19 cellular contexts compared by ENCODE assay signal in genomic region chr11:113736323-113736722, GRCh38. TPM values are rescaled to one million over a fixed set of nuclear protein-coding genes. Genes with fewer than 3 reads are reported as not detected.
DNase-seq lines count a peak whose midpoint lies in the region; ATAC-seq, FAIRE-seq and TF ChIP-seq lines count a peak whose summit lies in the region.
"Had no signal": no experiment of that assay in that cellular context is flagged by ENCODE, and none has a peak within 500 bp of the region (broad histone marks: within the 10 kb centered on the region; RNA-seq: fewer than 3 reads in every experiment).

No MANE protein-coding gene starts in this region.

- POLR2A ChIA-PET in activated CD4-positive, alpha-beta T cell treated with anti-CD3 and anti-CD28 coated beads for 36 hours (lab: Charles Lee): no interaction called here

- no peak overlapping the region for H3K27ac Mint-ChIP-seq in activated CD4-positive, alpha-beta T cell treated with anti-CD3 and anti-CD28 coated beads for 36 hours
- H3K27ac Mint-ChIP-seq in activated naive CD4-positive, alpha-beta T cell treated with anti-CD3 and anti-CD28 coated beads, Interleukin-2, amount 50 U/mL, for 72 hours: no peak overlapping the region
- no peak overlapping the region for H3K27ac Mint-ChIP-seq in astrocyte (ENCODE audit: unreplicated experiment)
- no peak overlapping the region for H3K27ac Mint-ChIP-seq in stimulated activated effector memory CD8-positive, alpha-beta T cell treated with anti-CD3 and anti-CD28 coated beads, Interleukin-12 subunit alpha, Interleukin-12 subunit beta, amount 100 ng/mL, for 72 hours
- H3K27ac Mint-ChIP-seq: CD14-positive monocyte; CD8-positive, alpha-beta T cell; H9 had no signal

- no peak overlapping the region for H2AFZ ChIP-seq in astrocyte (ENCODE audit: low read depth, low read length)

- no peaks in the 10 kb centered on the region for H3K27me3 Mint-ChIP-seq in activated CD4-positive, alpha-beta T cell treated with anti-CD3 and anti-CD28 coated beads for 36 hours
- no peaks in the 10 kb centered on the region for H3K27me3 Mint-ChIP-seq in astrocyte (ENCODE audit: low read depth, unreplicated experiment)

- no peaks in the 10 kb centered on the region for H4K20me1 ChIP-seq in astrocyte (ENCODE audit: insufficient read depth, low read length)

- peaks cover 49% of the 10 kb centered on the region for H3K36me3 ChIP-seq in astrocyte (ENCODE audit: insufficient read depth, low read length)

- no peak overlapping the region for H3K9ac ChIP-seq in astrocyte (ENCODE audit: low read length)

- intact Hi-C loops in activated CD4-positive, alpha-beta T cell treated with anti-CD3 and anti-CD28 coated beads for 36 hours (cut with DNase I, micrococcal nuclease): no loop called here

- CTCF ChIA-PET in activated CD4-positive, alpha-beta T cell treated with anti-CD3 and anti-CD28 coated beads for 36 hours (lab: Charles Lee): no interaction called here

- H3K9me3 ChIP-seq in astrocyte (ENCODE audit: insufficient read depth, low read depth, low read length): no peaks in the 10 kb centered on the region

- no peaks in the 10 kb centered on the region for H3K4me1 ChIP-seq in astrocyte (ENCODE audit: insufficient read depth, low read length)

- H3K4me3 Mint-ChIP-seq in activated CD4-positive, alpha-beta T cell treated with anti-CD3 and anti-CD28 coated beads for 36 hours: no peak overlapping the region
- no peak overlapping the region for H3K4me3 Mint-ChIP-seq in astrocyte (ENCODE audit: unreplicated experiment)
- no peak overlapping the region for H3K4me3 Mint-ChIP-seq in stimulated activated effector memory CD8-positive, alpha-beta T cell treated with anti-CD3 and anti-CD28 coated beads, Interleukin-12 subunit alpha, Interleukin-12 subunit beta, amount 100 ng/mL, for 72 hours
- H3K4me3 Mint-ChIP-seq: CD14-positive monocyte; CD8-positive, alpha-beta T cell; H9 had no signal

- H3K27ac ChIP-seq in astrocyte (ENCODE audit: low read depth, low read length): no peak overlapping the region
- H3K27ac ChIP-seq: 22Rv1 had no signal

- H3K4me1 Mint-ChIP-seq in activated CD4-positive, alpha-beta T cell treated with anti-CD3 and anti-CD28 coated beads for 36 hours: peaks cover 7% of the 10 kb centered on the region
- no peaks in the 10 kb centered on the region for H3K4me1 Mint-ChIP-seq in astrocyte (ENCODE audit: low read depth, unreplicated experiment)
- H3K4me1 Mint-ChIP-seq in stimulated activated effector memory CD8-positive, alpha-beta T cell treated with anti-CD3 and anti-CD28 coated beads, Interleukin-12 subunit alpha, Interleukin-12 subunit beta, amount 100 ng/mL, for 72 hours: no peaks in the 10 kb centered on the region
- H3K4me1 Mint-ChIP-seq: CD14-positive monocyte, H9 had no signal

- peak; percentile 94 for ATAC-seq in activated CD4-positive, alpha-beta T cell treated with anti-CD3 and anti-CD28 coated beads for 36 hours
- ATAC-seq in activated naive CD4-positive, alpha-beta T cell treated with anti-CD3 and anti-CD28 coated beads, Interleukin-2, amount 50 U/mL, for 72 hours: peak; percentile 92 to 96
- ATAC-seq in stimulated activated effector memory CD8-positive, alpha-beta T cell treated with anti-CD3 and anti-CD28 coated beads, Interleukin-12 subunit alpha, Interleukin-12 subunit beta, amount 100 ng/mL, for 72 hours: peak; percentile 88
- ATAC-seq: CD8-positive, alpha-beta T cell had no signal

- DNase-seq in activated CD4-positive, alpha-beta T cell treated with anti-CD3 and anti-CD28 coated beads for 36 hours: no peak
- DNase-seq in activated CD4-positive, alpha-beta T cell treated with anti-CD3 and anti-CD28 coated beads for 4 hours: no peak
- no peak for DNase-seq in activated naive CD4-positive, alpha-beta T cell treated with anti-CD3 and anti-CD28 coated beads, Interleukin-2, amount 50 U/mL, for 72 hours (ENCODE audit: low spot score in 2 of 2)
- DNase-seq in activated naive CD4-positive, alpha-beta T cell treated with anti-CD3 and anti-CD28 coated beads, Interleukin-2, amount 50 U/mL, for 16 hours: no peak
- peak; percentile 13 for DNase-seq in astrocyte (ENCODE audit: low read depth)
- DNase-seq in stimulated activated effector memory CD8-positive, alpha-beta T cell treated with anti-CD3 and anti-CD28 coated beads, Interleukin-12 subunit alpha, Interleukin-12 subunit beta, amount 100 ng/mL, for 72 hours (ENCODE audit: low spot score in 2 of 2): no peak
- no peak for DNase-seq in DMS 273 (lab: John Stamatoyannopoulos, UW; ENCODE audit: unreplicated experiment)
- no peak for DNase-seq in hippocampal formation (lab: John Stamatoyannopoulos, UW)
- DNase-seq: CD8-positive, alpha-beta T cell; COR-L47; GF-D8; GOT3; H9 had no signal

- no peak for FAIRE-seq in astrocyte (lab: Jason Lieb, UNC)
- FAIRE-seq: D721Med, GM19239 had no signal

- H3K79me2 ChIP-seq in astrocyte (ENCODE audit: insufficient read depth, low read length): no peaks in the 10 kb centered on the region

- TF ChIP-seq CTCF in astrocyte (IDR thresholded peaks at IDR 0.05; ENCODE audit: insufficient read depth, low read depth, low read length): no peak

- H3K4me3 ChIP-seq in astrocyte (ENCODE audit: insufficient read depth, low read depth, low read length): no peak overlapping the region

- no peak overlapping the region for H3K4me2 ChIP-seq in astrocyte (ENCODE audit: low read length)

- H3K9me3 Mint-ChIP-seq in activated CD4-positive, alpha-beta T cell treated with anti-CD3 and anti-CD28 coated beads for 36 hours (ENCODE audit: low read depth): no peaks in the 10 kb centered on the region
- no peaks in the 10 kb centered on the region for H3K9me3 Mint-ChIP-seq in activated naive CD4-positive, alpha-beta T cell treated with anti-CD3 and anti-CD28 coated beads, Interleukin-2, amount 50 U/mL, for 72 hours
- H3K9me3 Mint-ChIP-seq in astrocyte (ENCODE audit: unreplicated experiment): no peaks in the 10 kb centered on the region
- no peaks in the 10 kb centered on the region for H3K9me3 Mint-ChIP-seq in stimulated activated effector memory CD8-positive, alpha-beta T cell treated with anti-CD3 and anti-CD28 coated beads, Interleukin-12 subunit alpha, Interleukin-12 subunit beta, amount 100 ng/mL, for 72 hours
- H3K9me3 Mint-ChIP-seq: CD14-positive monocyte; CD8-positive, alpha-beta T cell; H9 had no signal

- peaks cover 50% of the 10 kb centered on the region for H3K36me3 Mint-ChIP-seq in activated CD4-positive, alpha-beta T cell treated with anti-CD3 and anti-CD28 coated beads for 36 hours (ENCODE audit: low read depth)
- peaks cover 11 to 21% of the 10 kb centered on the region in 2 donors for H3K36me3 Mint-ChIP-seq in activated naive CD4-positive, alpha-beta T cell treated with anti-CD3 and anti-CD28 coated beads, Interleukin-2, amount 50 U/mL, for 72 hours
- H3K36me3 Mint-ChIP-seq in astrocyte (ENCODE audit: low read depth, unreplicated experiment): peaks cover 2% of the 10 kb centered on the region
- peaks cover 97% of the 10 kb centered on the region for H3K36me3 Mint-ChIP-seq in stimulated activated effector memory CD8-positive, alpha-beta T cell treated with anti-CD3 and anti-CD28 coated beads, Interleukin-12 subunit alpha, Interleukin-12 subunit beta, amount 100 ng/mL, for 72 hours

- no peaks in the 10 kb centered on the region for H3K27me3 ChIP-seq in astrocyte (ENCODE audit: insufficient read depth, low read length)

RNA-seq across cellular contexts. Expression of gene TMPRSS5, which starts 30.2 kb away (rescaled TPM):
- under 1 TPM; 0.32 to 0.46 TPM for total RNA-seq in activated CD4-positive, alpha-beta T cell treated with anti-CD3 and anti-CD28 coated beads for 36 hours
- total RNA-seq in activated naive CD4-positive, alpha-beta T cell treated with anti-CD3 and anti-CD28 coated beads, Interleukin-2, amount 50 U/mL, for 72 hours: 1 to 10 TPM in 1 of 2 donors, under 1 TPM in 1; 0.89 to 1.2 TPM
- 0.34 and 0.38 TPM in 2 replicates for total RNA-seq in astrocyte

RNA-seq across cellular contexts. Expression of gene ZW10, which starts 37.2 kb away (rescaled TPM):
- total RNA-seq in activated CD4-positive, alpha-beta T cell treated with anti-CD3 and anti-CD28 coated beads for 36 hours: 10 to 100 TPM; 16.9 to 18.5 TPM
- total RNA-seq in activated naive CD4-positive, alpha-beta T cell treated with anti-CD3 and anti-CD28 coated beads, Interleukin-2, amount 50 U/mL, for 72 hours: 10 to 100 TPM; 16.5 to 18.5 TPM
- 16.6 and 17.9 TPM in 2 replicates for total RNA-seq in astrocyte

RNA-seq across cellular contexts. Expression of gene CLDN25, which starts 43.3 kb away (rescaled TPM):
- not detected for total RNA-seq in activated CD4-positive, alpha-beta T cell treated with anti-CD3 and anti-CD28 coated beads for 36 hours
- total RNA-seq in activated naive CD4-positive, alpha-beta T cell treated with anti-CD3 and anti-CD28 coated beads, Interleukin-2, amount 50 U/mL, for 72 hours: not detected
- total RNA-seq in astrocyte: not detected in 2 replicates
- total RNA-seq: A673; CD8-positive, alpha-beta T cell; H9; HT1080 had no signal
